ENCODE assay signal across 8 cellular contexts in genomic region chr17:62458483-62458882, GRCh38. TPM values are rescaled to one million over a fixed set of nuclear protein-coding genes. Genes with fewer than 3 reads are reported as not detected.
DNase-seq lines count a peak whose midpoint lies in the region; ATAC-seq and TF ChIP-seq lines count a peak whose summit lies in the region.
"Not testable (repeated sequence)": the region's sequence is repeated elsewhere in the genome, so short reads cannot be mapped to it uniquely, and the experiment has no call there.

No MANE protein-coding gene starts in this region.

- peak; percentile 63 for DNase-seq in GM12865 (ENCODE audit: low read depth)
- DNase-seq in memory B cell (ENCODE audit: low spot score in 2 of 2); stimulated activated naive B cell treated with anti-CD40 and anti-IgM and Interleukin-4, amounts not matched to agents 10 μg/mL and 1 μg/mL and 100 μg/mL, for 72 hours: not testable (repeated sequence)

- H3K4me3 ChIP-seq in GM12865 (ENCODE audit: low read depth, low read length) (peak overlapping the region; percentile 65), OCI-LY3 (ENCODE audit: low read length) (peak overlapping the region; percentile 83)

- H3K4me3 Mint-ChIP-seq in activated T-helper 17 cell treated with anti-CD3 and anti-CD28 coated beads, Interleukin-2, amount 50 U/mL, for 72 hours = peak overlapping the region; percentile 40
- H3K4me3 Mint-ChIP-seq in memory B cell = peak overlapping the region; percentile 80
- peak overlapping the region; percentile 29 to 59 for H3K4me3 Mint-ChIP-seq in stimulated activated naive B cell treated with anti-CD40 and anti-IgM and Interleukin-4, amounts not matched to agents 10 μg/mL and 1 μg/mL and 100 μg/mL, for 72 hours

- peak overlapping the region; percentile 94 for H3K9ac ChIP-seq in OCI-LY3 (ENCODE audit: low read length)

- not testable (repeated sequence) for H3K9me3 Mint-ChIP-seq in activated T-helper 17 cell treated with anti-CD3 and anti-CD28 coated beads, Interleukin-2, amount 50 U/mL, for 72 hours; memory B cell; stimulated activated naive B cell treated with anti-CD40 and anti-IgM and Interleukin-4, amounts not matched to agents 10 μg/mL and 1 μg/mL and 100 μg/mL, for 72 hours

- H3K36me3 ChIP-seq in OCI-LY3 (replicated peaks; ENCODE audit: low read depth, low read length) = not testable (repeated sequence)

- H3K4me1 Mint-ChIP-seq in activated T-helper 17 cell treated with anti-CD3 and anti-CD28 coated beads, Interleukin-2, amount 50 U/mL, for 72 hours = not testable (repeated sequence)
- peaks cover 34% of the 10 kb centered on the region for H3K4me1 Mint-ChIP-seq in memory B cell
- peaks cover 13 to 14% of the 10 kb centered on the region in 2 donors for H3K4me1 Mint-ChIP-seq in stimulated activated naive B cell treated with anti-CD40 and anti-IgM and Interleukin-4, amounts not matched to agents 10 μg/mL and 1 μg/mL and 100 μg/mL, for 72 hours

- ATAC-seq in GM18867 (IDR thresholded peaks at IDR 0.05; ENCODE audit: unreplicated experiment) = peak; percentile 33
- ATAC-seq in GM19463 (IDR thresholded peaks at IDR 0.05; ENCODE audit: unreplicated experiment) = peak; percentile 24
- peak; percentile 36 for ATAC-seq in HG03280 (IDR thresholded peaks at IDR 0.05; ENCODE audit: unreplicated experiment)
- peak; percentile 47 for ATAC-seq in activated T-helper 17 cell treated with anti-CD3 and anti-CD28 coated beads, Interleukin-2, amount 50 U/mL, for 72 hours (replicated peaks)
- ATAC-seq in memory B cell (ENCODE audit: low read depth) = peak; percentile 42
- peak in 1 of 2 donors; percentile 37 for ATAC-seq in stimulated activated naive B cell treated with anti-CD40 and anti-IgM and Interleukin-4, amounts not matched to agents 10 μg/mL and 1 μg/mL and 100 μg/mL, for 72 hours (replicated peaks)

- H3K4me2 ChIP-seq in OCI-LY3 (ENCODE audit: low read length) = peak overlapping the region; percentile 99

- H3K9me3 ChIP-seq in OCI-LY3 (ENCODE audit: insufficient read depth, low read length) = not testable (repeated sequence)

- peaks cover 62% of the 10 kb centered on the region for H3K4me1 ChIP-seq in OCI-LY3 (ENCODE audit: low read length)

- H3K27ac Mint-ChIP-seq in activated T-helper 17 cell treated with anti-CD3 and anti-CD28 coated beads, Interleukin-2, amount 50 U/mL, for 72 hours = not testable (repeated sequence)
- H3K27ac Mint-ChIP-seq in memory B cell = peak overlapping the region; percentile 91
- H3K27ac Mint-ChIP-seq in stimulated activated naive B cell treated with anti-CD40 and anti-IgM and Interleukin-4, amounts not matched to agents 10 μg/mL and 1 μg/mL and 100 μg/mL, for 72 hours = peak overlapping the region; percentile 37

- H3K27ac ChIP-seq in OCI-LY3 (ENCODE audit: low read length) = peak overlapping the region; percentile 96

- H4K20me1 ChIP-seq in OCI-LY3 (ENCODE audit: insufficient read depth, low read length) = not testable (repeated sequence)

- H3K27me3 Mint-ChIP-seq in activated T-helper 17 cell treated with anti-CD3 and anti-CD28 coated beads, Interleukin-2, amount 50 U/mL, for 72 hours; memory B cell; stimulated activated naive B cell treated with anti-CD40 and anti-IgM and Interleukin-4, amounts not matched to agents 10 μg/mL and 1 μg/mL and 100 μg/mL, for 72 hours: not testable (repeated sequence)

- not testable (repeated sequence) for H3K36me3 Mint-ChIP-seq in activated T-helper 17 cell treated with anti-CD3 and anti-CD28 coated beads, Interleukin-2, amount 50 U/mL, for 72 hours (ENCODE audit: low read depth); memory B cell; stimulated activated naive B cell treated with anti-CD40 and anti-IgM and Interleukin-4, amounts not matched to agents 10 μg/mL and 1 μg/mL and 100 μg/mL, for 72 hours

- not testable (repeated sequence) for H3K79me2 ChIP-seq in OCI-LY3 (ENCODE audit: low read length)

- H2AFZ ChIP-seq in OCI-LY3 (ENCODE audit: low read depth, low read length) = peak overlapping the region; percentile 74; the same call in 1 of the 2 replicates

- not testable (repeated sequence) for TF ChIP-seq CTCF in GM12865 (IDR thresholded peaks at IDR 0.05; ENCODE audit: insufficient read depth, low read depth, low read length, missing control alignments); OCI-LY3 (IDR thresholded peaks at IDR 0.05; ENCODE audit: low read depth, low read length)

- H3K27me3 ChIP-seq in OCI-LY3 (ENCODE audit: low read depth, low read length) = not testable (repeated sequence)

RNA-seq across cellular contexts. Expression of gene TLK2, which starts 20.1 kb away (rescaled TPM):
- 10 to 100 TPM; 42.5 to 43.9 TPM for total RNA-seq in activated T-helper 17 cell treated with anti-CD3 and anti-CD28 coated beads, Interleukin-2, amount 50 U/mL, for 72 hours

RNA-seq across cellular contexts. Expression of gene METTL2A, which starts 34.8 kb away (rescaled TPM):
- total RNA-seq in activated T-helper 17 cell treated with anti-CD3 and anti-CD28 coated beads, Interleukin-2, amount 50 U/mL, for 72 hours = 10 to 100 TPM; 21.2 to 30.3 TPM
